In genomic region chr16:75116911-75117245, GRCh38 we compare ENCODE assay signal across 1 cellular context.
TF ChIP-seq lines count a peak whose summit lies in the region.

No MANE protein-coding gene starts in this region.

TF ChIP-seq in HCT116, 20 proteins besides CTCF, POLR2A, EP300 and RAD21 (continued from another document):
- no peak for TF ChIP-seq REST (IDR thresholded peaks at IDR 0.05; ENCODE audit: low read depth)
- TF ChIP-seq FOSL1 (IDR thresholded peaks at IDR 0.05; ENCODE audit: low read depth) = no peak
- TF ChIP-seq YY1 (IDR thresholded peaks at IDR 0.05; ENCODE audit: extremely low read depth, insufficient replicate concordance, low read depth, low read length) = no peak
- no peak for TF ChIP-seq JUND (IDR thresholded peaks at IDR 0.05)
- TF ChIP-seq EGR1 (IDR thresholded peaks at IDR 0.05; ENCODE audit: low read depth) = no peak
- TF ChIP-seq EZH2phosphoT487 (IDR thresholded peaks at IDR 0.05; ENCODE audit: borderline replicate concordance) = no peak
- no peak for TF ChIP-seq SIN3A (IDR thresholded peaks at IDR 0.05; ENCODE audit: low read depth)
- TF ChIP-seq MAX (IDR thresholded peaks at IDR 0.05) = no peak
- TF ChIP-seq TCF7L2 (IDR thresholded peaks at IDR 0.05; ENCODE audit: borderline replicate concordance, extremely low read depth, insufficient read depth, insufficient read length) = no peak
